ENCODE assay signal across 8 cellular contexts in genomic region chr19:48445606-48446481, GRCh38.
DNase-seq lines count a peak whose midpoint lies in the region; ATAC-seq and TF ChIP-seq lines count a peak whose summit lies in the region.

TSS of gene GRWD1 (plus strand) at chr19:48445983. CDS start at chr19:48446006, 23 bp downstream.

- TF ChIP-seq POLR2A in GM18505 (IDR thresholded peaks at IDR 0.05; ENCODE audit: borderline replicate concordance, extremely low read depth, insufficient read depth, insufficient read length) = peak; percentile 78

- ATAC-seq in GM18505 (IDR thresholded peaks at IDR 0.05; ENCODE audit: unreplicated experiment) (peak; percentile 79), HG03025 (IDR thresholded peaks at IDR 0.05; ENCODE audit: low FRiP score, unreplicated experiment) (peak; percentile 68), GM21526 (IDR thresholded peaks at IDR 0.05; ENCODE audit: low FRiP score, unreplicated experiment) (no peak)

- DNase-seq in NCI-H2081 (lab: John Stamatoyannopoulos, UW) (peak; percentile 95 to 98), T1000 (lab: John Stamatoyannopoulos, UW) (peak; percentile 85), astrocyte of the hippocampus (ENCODE audit: low read depth, low spot score) (peak; percentile 98), hippocampal formation (lab: John Stamatoyannopoulos, UW) (peak; percentile 83 to 99), retina (peak; percentile 98)
